1 cellular context compared by ENCODE assay signal in the genomic region with DNA sequence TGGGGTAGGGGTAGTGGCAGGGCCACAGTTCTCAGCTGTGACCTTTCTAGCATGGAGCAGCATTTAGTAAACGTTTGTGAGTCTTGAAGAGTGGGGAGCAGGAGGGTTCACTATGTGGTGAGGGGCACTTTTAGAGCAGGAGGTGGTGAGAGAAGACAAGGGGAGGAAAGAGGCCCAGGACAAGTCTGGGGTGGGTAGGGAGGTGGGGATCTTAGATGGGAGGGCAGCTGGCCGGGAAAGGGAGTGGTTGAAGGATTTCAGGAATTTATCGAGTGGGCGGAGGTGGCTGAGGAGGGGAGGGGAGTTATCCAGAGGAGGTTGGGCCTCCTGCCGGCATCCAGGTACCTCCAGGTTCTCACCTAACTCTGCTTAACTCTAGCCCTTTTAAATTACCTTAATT.
TF ChIP-seq lines count a peak whose summit lies in the region.

No MANE protein-coding gene starts in this region.

TF ChIP-seq in WTC11, 78 proteins besides CTCF, POLR2A, EP300 and RAD21 (continued from another document):
- TF ChIP-seq, protein P1, sequence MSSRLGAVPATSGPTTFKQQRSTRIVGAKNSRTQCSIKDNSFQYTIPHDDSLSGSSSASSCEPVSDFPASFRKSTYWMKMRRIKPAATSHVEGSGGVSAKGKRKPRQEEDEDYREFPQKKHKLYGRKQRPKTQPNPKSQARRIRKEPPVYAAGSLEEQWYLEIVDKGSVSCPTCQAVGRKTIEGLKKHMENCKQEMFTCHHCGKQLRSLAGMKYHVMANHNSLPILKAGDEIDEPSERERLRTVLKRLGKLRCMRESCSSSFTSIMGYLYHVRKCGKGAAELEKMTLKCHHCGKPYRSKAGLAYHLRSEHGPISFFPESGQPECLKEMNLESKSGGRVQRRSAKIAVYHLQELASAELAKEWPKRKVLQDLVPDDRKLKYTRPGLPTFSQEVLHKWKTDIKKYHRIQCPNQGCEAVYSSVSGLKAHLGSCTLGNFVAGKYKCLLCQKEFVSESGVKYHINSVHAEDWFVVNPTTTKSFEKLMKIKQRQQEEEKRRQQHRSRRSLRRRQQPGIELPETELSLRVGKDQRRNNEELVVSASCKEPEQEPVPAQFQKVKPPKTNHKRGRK (CRISPR knock-in tag; IDR thresholded peaks at IDR 0.05; ENCODE audit: borderline replicate concordance), result no peak
- TF ChIP-seq, protein P2, sequence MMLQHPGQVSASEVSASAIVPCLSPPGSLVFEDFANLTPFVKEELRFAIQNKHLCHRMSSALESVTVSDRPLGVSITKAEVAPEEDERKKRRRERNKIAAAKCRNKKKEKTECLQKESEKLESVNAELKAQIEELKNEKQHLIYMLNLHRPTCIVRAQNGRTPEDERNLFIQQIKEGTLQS (CRISPR knock-in tag; conservative IDR thresholded peaks at IDR 0.05), result no peak
- no peak for TF ChIP-seq ZNF121 (CRISPR knock-in tag; IDR thresholded peaks at IDR 0.05)
- no peak for TF ChIP-seq ZNF263 (CRISPR knock-in tag; IDR thresholded peaks at IDR 0.05; ENCODE audit: low read depth)
- no peak for TF ChIP-seq ATF1 (CRISPR knock-in tag; IDR thresholded peaks at IDR 0.05)
- TF ChIP-seq, protein P3, sequence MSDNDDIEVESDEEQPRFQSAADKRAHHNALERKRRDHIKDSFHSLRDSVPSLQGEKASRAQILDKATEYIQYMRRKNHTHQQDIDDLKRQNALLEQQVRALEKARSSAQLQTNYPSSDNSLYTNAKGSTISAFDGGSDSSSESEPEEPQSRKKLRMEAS (CRISPR knock-in tag; IDR thresholded peaks at IDR 0.05), result no peak
- TF ChIP-seq JAZF1 (CRISPR knock-in tag; IDR thresholded peaks at IDR 0.05), result no peak
- no peak for TF ChIP-seq ZNF232 (CRISPR knock-in tag; IDR thresholded peaks at IDR 0.05)
- TF ChIP-seq, protein P4, sequence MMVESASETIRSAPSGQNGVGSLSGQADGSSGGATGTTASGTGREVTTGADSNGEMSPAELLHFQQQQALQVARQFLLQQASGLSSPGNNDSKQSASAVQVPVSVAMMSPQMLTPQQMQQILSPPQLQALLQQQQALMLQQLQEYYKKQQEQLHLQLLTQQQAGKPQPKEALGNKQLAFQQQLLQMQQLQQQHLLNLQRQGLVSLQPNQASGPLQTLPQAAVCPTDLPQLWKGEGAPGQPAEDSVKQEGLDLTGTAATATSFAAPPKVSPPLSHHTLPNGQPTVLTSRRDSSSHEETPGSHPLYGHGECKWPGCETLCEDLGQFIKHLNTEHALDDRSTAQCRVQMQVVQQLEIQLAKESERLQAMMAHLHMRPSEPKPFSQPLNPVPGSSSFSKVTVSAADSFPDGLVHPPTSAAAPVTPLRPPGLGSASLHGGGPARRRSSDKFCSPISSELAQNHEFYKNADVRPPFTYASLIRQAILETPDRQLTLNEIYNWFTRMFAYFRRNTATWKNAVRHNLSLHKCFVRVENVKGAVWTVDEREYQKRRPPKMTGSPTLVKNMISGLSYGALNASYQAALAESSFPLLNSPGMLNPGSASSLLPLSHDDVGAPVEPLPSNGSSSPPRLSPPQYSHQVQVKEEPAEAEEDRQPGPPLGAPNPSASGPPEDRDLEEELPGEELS (CRISPR knock-in tag; IDR thresholded peaks at IDR 0.05), result no peak
- TF ChIP-seq ELF4 (CRISPR knock-in tag; IDR thresholded peaks at IDR 0.05; ENCODE audit: low read depth), result no peak
- TF ChIP-seq HMGA2 (CRISPR knock-in tag; IDR thresholded peaks at IDR 0.05), result no peak
- TF ChIP-seq, protein P5, sequence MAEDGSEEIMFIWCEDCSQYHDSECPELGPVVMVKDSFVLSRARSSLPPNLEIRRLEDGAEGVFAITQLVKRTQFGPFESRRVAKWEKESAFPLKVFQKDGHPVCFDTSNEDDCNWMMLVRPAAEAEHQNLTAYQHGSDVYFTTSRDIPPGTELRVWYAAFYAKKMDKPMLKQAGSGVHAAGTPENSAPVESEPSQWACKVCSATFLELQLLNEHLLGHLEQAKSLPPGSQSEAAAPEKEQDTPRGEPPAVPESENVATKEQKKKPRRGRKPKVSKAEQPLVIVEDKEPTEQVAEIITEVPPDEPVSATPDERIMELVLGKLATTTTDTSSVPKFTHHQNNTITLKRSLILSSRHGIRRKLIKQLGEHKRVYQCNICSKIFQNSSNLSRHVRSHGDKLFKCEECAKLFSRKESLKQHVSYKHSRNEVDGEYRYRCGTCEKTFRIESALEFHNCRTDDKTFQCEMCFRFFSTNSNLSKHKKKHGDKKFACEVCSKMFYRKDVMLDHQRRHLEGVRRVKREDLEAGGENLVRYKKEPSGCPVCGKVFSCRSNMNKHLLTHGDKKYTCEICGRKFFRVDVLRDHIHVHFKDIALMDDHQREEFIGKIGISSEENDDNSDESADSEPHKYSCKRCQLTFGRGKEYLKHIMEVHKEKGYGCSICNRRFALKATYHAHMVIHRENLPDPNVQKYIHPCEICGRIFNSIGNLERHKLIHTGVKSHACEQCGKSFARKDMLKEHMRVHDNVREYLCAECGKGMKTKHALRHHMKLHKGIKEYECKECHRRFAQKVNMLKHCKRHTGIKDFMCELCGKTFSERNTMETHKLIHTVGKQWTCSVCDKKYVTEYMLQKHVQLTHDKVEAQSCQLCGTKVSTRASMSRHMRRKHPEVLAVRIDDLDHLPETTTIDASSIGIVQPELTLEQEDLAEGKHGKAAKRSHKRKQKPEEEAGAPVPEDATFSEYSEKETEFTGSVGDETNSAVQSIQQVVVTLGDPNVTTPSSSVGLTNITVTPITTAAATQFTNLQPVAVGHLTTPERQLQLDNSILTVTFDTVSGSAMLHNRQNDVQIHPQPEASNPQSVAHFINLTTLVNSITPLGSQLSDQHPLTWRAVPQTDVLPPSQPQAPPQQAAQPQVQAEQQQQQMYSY (CRISPR knock-in tag; IDR thresholded peaks at IDR 0.05), result no peak
- no peak for TF ChIP-seq ZNF219 (CRISPR knock-in tag; IDR thresholded peaks at IDR 0.05; ENCODE audit: borderline replicate concordance)
- TF ChIP-seq, protein P6, sequence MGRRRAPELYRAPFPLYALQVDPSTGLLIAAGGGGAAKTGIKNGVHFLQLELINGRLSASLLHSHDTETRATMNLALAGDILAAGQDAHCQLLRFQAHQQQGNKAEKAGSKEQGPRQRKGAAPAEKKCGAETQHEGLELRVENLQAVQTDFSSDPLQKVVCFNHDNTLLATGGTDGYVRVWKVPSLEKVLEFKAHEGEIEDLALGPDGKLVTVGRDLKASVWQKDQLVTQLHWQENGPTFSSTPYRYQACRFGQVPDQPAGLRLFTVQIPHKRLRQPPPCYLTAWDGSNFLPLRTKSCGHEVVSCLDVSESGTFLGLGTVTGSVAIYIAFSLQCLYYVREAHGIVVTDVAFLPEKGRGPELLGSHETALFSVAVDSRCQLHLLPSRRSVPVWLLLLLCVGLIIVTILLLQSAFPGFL (CRISPR knock-in tag; IDR thresholded peaks at IDR 0.05; ENCODE audit: borderline replicate concordance), result no peak
- TF ChIP-seq OVOL2 (CRISPR knock-in tag; IDR thresholded peaks at IDR 0.05; ENCODE audit: borderline replicate concordance), result no peak
- no peak for TF ChIP-seq MYBL2 (CRISPR knock-in tag; IDR thresholded peaks at IDR 0.05)
- no peak for TF ChIP-seq FOXP1 (CRISPR knock-in tag; IDR thresholded peaks at IDR 0.05; ENCODE audit: borderline replicate concordance)
